In genomic region chr1:25594971-25595370, GRCh38 we compare ENCODE assay signal across 1 cellular context.
TF ChIP-seq lines count a peak whose summit lies in the region.

No MANE protein-coding gene starts in this region.

TF ChIP-seq in IMR-90, 13 proteins besides CTCF, POLR2A, EP300 and RAD21 (continued from another document):
- TF ChIP-seq ELK1 (IDR thresholded peaks at IDR 0.05; ENCODE audit: borderline replicate concordance, low read depth, low read length) (no peak), CEBPB (IDR thresholded peaks at IDR 0.05; ENCODE audit: low read depth, low read length) (no peak)
